In the genomic region with DNA sequence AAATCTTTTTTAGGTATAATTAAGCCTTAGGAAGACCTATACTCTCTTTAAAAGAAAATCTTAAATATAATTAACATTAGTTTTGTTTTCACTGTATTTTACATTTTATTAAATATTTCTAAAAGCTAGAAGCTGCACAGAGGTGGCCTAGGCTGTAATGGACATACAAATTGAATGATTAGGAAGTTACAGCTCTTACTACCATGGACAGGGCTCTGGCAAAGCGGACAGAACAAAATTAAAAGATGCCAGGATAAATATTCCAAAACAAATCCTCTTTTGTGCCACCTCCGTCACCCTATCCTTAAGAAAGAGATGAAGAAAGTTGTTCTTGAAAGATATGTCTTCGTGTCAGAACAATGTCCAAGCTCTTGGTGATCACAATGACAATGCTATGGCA, we compare ENCODE assay signal across 29 cellular contexts.
"Had no signal": no experiment of that assay in that cellular context is flagged by ENCODE, and none has a peak within 500 bp of the region (broad histone marks: within the 10 kb centered on the region; RNA-seq: fewer than 3 reads in every experiment).

No MANE protein-coding gene starts in this region.

- H3K27me3 ChIP-seq: body of pancreas, esophagus muscularis mucosa, foreskin keratinocyte, gastroesophageal sphincter, heart right ventricle had no signal

- H3K9me3 ChIP-seq: body of pancreas had no signal

- H3K4me3 ChIP-seq: body of pancreas, esophagus muscularis mucosa, gastroesophageal sphincter, heart right ventricle had no signal

- H3K27ac ChIP-seq: body of pancreas, esophagus muscularis mucosa, foreskin keratinocyte, gastroesophageal sphincter, heart right ventricle had no signal

- H3K4me1 ChIP-seq: body of pancreas, foreskin keratinocyte, heart right ventricle had no signal

- ATAC-seq: activated CD4-positive, alpha-beta T cell treated with anti-CD3 and anti-CD28 coated beads for 36 hours; activated naive CD4-positive, alpha-beta T cell treated with anti-CD3 and anti-CD28 coated beads, Interleukin-2, amount 50 U/mL, for 72 hours; activated T-cell treated with anti-CD3 and anti-CD28 coated beads, Interleukin-2, amount 50 U/mL, for 72 hours; body of pancreas; effector memory CD8-positive, alpha-beta T cell; foreskin keratinocyte; gastroesophageal sphincter; heart right ventricle had no signal

- DNase-seq: activated CD4-positive, alpha-beta memory T cell treated with anti-CD3 and anti-CD28 coated beads, Interleukin-2, amount 10 ng/mL, durations not matched to agents 7 days and 5 days; activated CD4-positive, alpha-beta T cell treated with anti-CD3 and anti-CD28 coated beads for 36 hours; activated CD4-positive, alpha-beta T cell treated with anti-CD3 and anti-CD28 coated beads, Interleukin-2, amount 10 ng/mL, durations not matched to agents 7 days and 5 days; activated CD4-positive, alpha-beta T cell treated with anti-CD3 and anti-CD28 coated beads, Interleukin-2, amount 50 U/mL, for 4 hours; activated CD4-positive, CD25-positive, alpha-beta regulatory T cell; activated CD4-positive, CD25-positive, alpha-beta regulatory T cell treated with anti-CD3 and anti-CD28 coated beads, Interleukin-2, amount 50 U/mL, for 72 hours; activated CD8-positive, alpha-beta memory T cell treated with anti-CD3 and anti-CD28 coated beads, Interleukin-2, amount 50 U/mL, for 48 hours; activated gamma-delta T cell; activated naive CD4-positive, alpha-beta T cell; activated naive CD4-positive, alpha-beta T cell treated with anti-CD3 and anti-CD28 coated beads, Interleukin-2, amount 10 ng/mL, durations not matched to agents 7 days and 5 days; activated naive CD8-positive, alpha-beta T cell treated with anti-CD3 and anti-CD28 coated beads, Interleukin-2, amount 10 ng/mL, durations not matched to agents 7 days and 5 days; activated T-cell treated with anti-CD3 and anti-CD28 coated beads for 4 hours; activated T-cell treated with anti-CD3 and anti-CD28 coated beads, Interleukin-2, amount 50 U/mL, for 24 hours; activated T-cell treated with anti-CD3 and anti-CD28 coated beads, Interleukin-2, amount 50 U/mL, for 72 hours; body of pancreas; caudate nucleus; cortex of kidney; dermis blood vessel endothelial cell; effector CD4-positive, alpha-beta T cell; effector memory CD8-positive, alpha-beta T cell; erythroblast; foreskin keratinocyte; heart right ventricle; T-helper 2 cell had no signal

- FAIRE-seq: astrocyte, colon had no signal

- H3K36me3 ChIP-seq: esophagus muscularis mucosa, gastroesophageal sphincter, heart right ventricle had no signal
